In the genomic region with DNA sequence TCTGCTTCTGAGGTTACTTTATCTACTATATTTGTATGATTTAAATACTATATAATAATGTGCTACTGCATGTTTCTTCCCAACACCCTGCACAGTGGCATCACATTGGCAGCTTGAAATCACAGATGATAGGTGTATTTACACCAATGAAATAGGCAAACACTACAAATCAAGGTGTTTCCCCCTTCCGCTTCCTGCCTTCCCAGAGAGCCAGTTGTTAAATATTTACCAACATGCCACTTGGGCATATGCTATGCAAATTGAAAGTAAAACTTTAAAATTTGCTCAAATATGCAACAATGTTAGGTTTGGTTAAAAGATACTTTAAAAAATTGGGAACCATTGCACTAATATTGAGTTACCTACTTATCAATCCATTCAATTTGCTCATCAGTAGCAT, we compare ENCODE assay signal across 26 cellular contexts.
"Had no signal": no experiment of that assay in that cellular context is flagged by ENCODE, and none has a peak within 500 bp of the region (broad histone marks: within the 10 kb centered on the region; RNA-seq: fewer than 3 reads in every experiment).

No MANE protein-coding gene starts in this region.

- H3K4me1 Mint-ChIP-seq: immature natural killer cell; naive B cell; stimulated activated memory B cell treated with anti-CD40 and anti-IgM and Interleukin-4, amounts not matched to agents 10 μg/mL and 1 μg/mL and 100 μg/mL, for 72 hours; stimulated activated naive CD8-positive, alpha-beta T cell treated with anti-CD3 and anti-CD28 coated beads, Interleukin-15, amount 100 ng/mL, for 72 hours had no signal

- ATAC-seq: left colon; left lung; lower lobe of right lung; natural killer cell treated with Interleukin-12 subunit alpha and Interleukin-12 subunit beta and Interleukin-15 and Interleukin-18, amount 100 ng/mL, for 72 hours; stimulated activated memory B cell treated with anti-CD40 and anti-IgM and Interleukin-4, amounts not matched to agents 10 μg/mL and 1 μg/mL and 100 μg/mL, for 72 hours; stimulated activated naive CD8-positive, alpha-beta T cell treated with anti-CD3 and anti-CD28 coated beads, Interleukin-15, amount 100 ng/mL, for 72 hours had no signal

- H3K4me1 ChIP-seq: left lung, lower lobe of right lung, vagina had no signal

- H3K36me3 ChIP-seq: left lung, lower lobe of right lung, ovary, right atrium auricular region, right lobe of liver, tibial nerve, vagina had no signal

- H3K4me3 ChIP-seq: left lung, lower lobe of right lung, ovary, right atrium auricular region, right lobe of liver, smooth muscle cell, tibial nerve, vagina had no signal

- H3K27ac Mint-ChIP-seq: immature natural killer cell; naive B cell; natural killer cell treated with Interleukin-12 subunit alpha and Interleukin-12 subunit beta and Interleukin-15 and Interleukin-18, amount 100 ng/mL, for 72 hours; progenitor cell of endocrine pancreas; stimulated activated memory B cell treated with anti-CD40 and anti-IgM and Interleukin-4, amounts not matched to agents 10 μg/mL and 1 μg/mL and 100 μg/mL, for 72 hours; stimulated activated naive CD8-positive, alpha-beta T cell treated with anti-CD3 and anti-CD28 coated beads, Interleukin-15, amount 100 ng/mL, for 72 hours; type B pancreatic cell had no signal

- H3K27me3 ChIP-seq: left lung, ovary, right atrium auricular region, right lobe of liver, tibial nerve, vagina had no signal

- H3K27ac ChIP-seq: left lung, lower lobe of right lung, ovary, right atrium auricular region, right lobe of liver, tibial nerve, vagina had no signal

- H3K9me3 Mint-ChIP-seq: naive B cell; natural killer cell treated with Interleukin-12 subunit alpha and Interleukin-12 subunit beta and Interleukin-15 and Interleukin-18, amount 100 ng/mL, for 72 hours; stimulated activated memory B cell treated with anti-CD40 and anti-IgM and Interleukin-4, amounts not matched to agents 10 μg/mL and 1 μg/mL and 100 μg/mL, for 72 hours; stimulated activated naive CD8-positive, alpha-beta T cell treated with anti-CD3 and anti-CD28 coated beads, Interleukin-15, amount 100 ng/mL, for 72 hours had no signal

- H3K4me3 Mint-ChIP-seq: immature natural killer cell; naive B cell; natural killer cell treated with Interleukin-12 subunit alpha and Interleukin-12 subunit beta and Interleukin-15 and Interleukin-18, amount 100 ng/mL, for 72 hours; stimulated activated memory B cell treated with anti-CD40 and anti-IgM and Interleukin-4, amounts not matched to agents 10 μg/mL and 1 μg/mL and 100 μg/mL, for 72 hours; stimulated activated naive CD8-positive, alpha-beta T cell treated with anti-CD3 and anti-CD28 coated beads, Interleukin-15, amount 100 ng/mL, for 72 hours; type B pancreatic cell had no signal

- DNase-seq: hippocampal formation; immature natural killer cell; kidney; left colon; left lung; lower lobe of right lung; mammary epithelial cell; mesenchymal stem cell; naive B cell; ovary; right lobe of liver; stimulated activated CD4-positive, alpha-beta T cell treated with anti-CD3 and anti-CD28 coated beads, Interleukin-1b, Interleukin-23, amount 100 ng/mL, for 48 hours; stimulated activated CD4-positive, alpha-beta T cell treated with anti-CD3 and anti-CD28 coated beads, Interleukin-2, amount 100 ng/mL, for 48 hours; stimulated activated CD4-positive, alpha-beta T cell treated with anti-CD3 and anti-CD28 coated beads, Interleukin-4, amount 100 ng/mL, for 4 hours; stimulated activated CD8-positive, alpha-beta memory T cell treated with anti-CD3 and anti-CD28 coated beads, Interleukin-4, amount 100 ng/mL, for 48 hours; stimulated activated naive CD4-positive, alpha-beta T cell treated with Interleukin-2 at 50 U/mL for 16 hours; stimulated activated naive CD8-positive, alpha-beta T cell treated with anti-CD3 and anti-CD28 coated beads, Interleukin-15, amount 100 ng/mL, for 72 hours; substantia nigra had no signal

- H3K27me3 Mint-ChIP-seq: stimulated activated memory B cell treated with anti-CD40 and anti-IgM and Interleukin-4, amounts not matched to agents 10 μg/mL and 1 μg/mL and 100 μg/mL, for 72 hours; stimulated activated naive CD8-positive, alpha-beta T cell treated with anti-CD3 and anti-CD28 coated beads, Interleukin-15, amount 100 ng/mL, for 72 hours had no signal

- H3K9me3 ChIP-seq: left lung, lower lobe of right lung, ovary, right atrium auricular region, right lobe of liver, tibial nerve, vagina had no signal

- H3K36me3 Mint-ChIP-seq: immature natural killer cell; naive B cell; natural killer cell treated with Interleukin-12 subunit alpha and Interleukin-12 subunit beta and Interleukin-15 and Interleukin-18, amount 100 ng/mL, for 72 hours; stimulated activated memory B cell treated with anti-CD40 and anti-IgM and Interleukin-4, amounts not matched to agents 10 μg/mL and 1 μg/mL and 100 μg/mL, for 72 hours; type B pancreatic cell had no signal
